1 cellular context compared by ENCODE assay signal in genomic region chr12:42750356-42750755, GRCh38.
TF ChIP-seq lines count a peak whose summit lies in the region.

No MANE protein-coding gene starts in this region.

TF ChIP-seq in K562, 482 proteins besides CTCF, POLR2A, EP300 and RAD21 (continued from another document):
- peak; percentile 38; the same call in 1 of the 2 replicates for TF ChIP-seq ZNF512 (tag; IDR thresholded peaks at IDR 0.05)
